22 cellular contexts compared by ENCODE assay signal in the genomic region with DNA sequence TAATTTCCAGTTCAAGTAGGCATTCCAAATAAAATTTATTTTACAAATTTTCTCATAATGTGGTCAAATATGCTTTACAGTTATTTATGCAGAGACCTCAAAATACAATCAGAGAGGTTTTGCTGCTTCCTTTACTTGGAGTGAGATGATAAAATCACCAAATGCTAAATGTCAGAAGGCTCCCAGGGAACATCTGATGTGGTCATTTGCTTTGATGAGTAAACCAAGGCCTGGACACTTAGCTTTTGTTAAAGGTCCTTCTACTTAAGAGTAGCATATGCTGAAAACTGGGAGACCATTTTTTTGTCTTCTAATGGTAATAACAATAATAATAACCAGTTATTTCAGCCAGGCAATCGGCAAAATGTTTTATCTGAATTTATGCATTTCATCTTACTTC.
DNase-seq lines count a peak whose midpoint lies in the region; ATAC-seq and TF ChIP-seq lines count a peak whose summit lies in the region.
"Had no signal": no experiment of that assay in that cellular context is flagged by ENCODE, and none has a peak within 500 bp of the region (broad histone marks: within the 10 kb centered on the region; RNA-seq: fewer than 3 reads in every experiment).

No MANE protein-coding gene starts in this region.

- H2BK15ac ChIP-seq in neuronal stem cell (ENCODE audit: low read length), result no peak overlapping the region

- no TSS peak for BruUV-seq in Calu3 (replicated peaks; lab: Mats Ljungman, UMichigan)
- no TSS peak for BruUV-seq in PC-3 (replicated peaks; lab: Mats Ljungman, UMichigan)

- H3K36me3 Mint-ChIP-seq in Calu3 (ENCODE audit: insufficient read depth, unreplicated experiment), result peaks cover 32% of the 10 kb centered on the region
- no peaks in the 10 kb centered on the region for H3K36me3 Mint-ChIP-seq in neural progenitor cell
- H3K36me3 Mint-ChIP-seq: activated naive CD8-positive, alpha-beta T cell treated with anti-CD3 and anti-CD28 coated beads, Interleukin-2, amount 10 ng/mL, durations not matched to agents 7 days and 5 days; brain; CD4-positive, CD25-positive, alpha-beta regulatory T cell; stimulated activated effector memory CD8-positive, alpha-beta T cell treated with anti-CD3 and anti-CD28 coated beads, Interleukin-12 subunit alpha, Interleukin-12 subunit beta, amount 100 ng/mL, for 72 hours had no signal

- H3K27ac Mint-ChIP-seq in Calu3 (ENCODE audit: unreplicated experiment), result peak overlapping the region; percentile 94
- no peak overlapping the region for H3K27ac Mint-ChIP-seq in neural progenitor cell
- H3K27ac Mint-ChIP-seq: activated naive CD8-positive, alpha-beta T cell treated with anti-CD3 and anti-CD28 coated beads, Interleukin-2, amount 10 ng/mL, durations not matched to agents 7 days and 5 days; CD4-positive, CD25-positive, alpha-beta regulatory T cell; endodermal cell; progenitor cell of endocrine pancreas; stimulated activated effector memory CD8-positive, alpha-beta T cell treated with anti-CD3 and anti-CD28 coated beads, Interleukin-12 subunit alpha, Interleukin-12 subunit beta, amount 100 ng/mL, for 72 hours had no signal

- peaks cover 72% of the 10 kb centered on the region for H3K4me1 ChIP-seq in PC-3 (ENCODE audit: insufficient read depth, low read length)
- H3K4me1 ChIP-seq in neuronal stem cell (ENCODE audit: control insufficient read depth in 2 of 2, insufficient read depth in 1 of 2, low read depth in 1 of 2, low read length in 2 of 2), result peaks cover 0 to 17% of the 10 kb centered on the region in 2 donors
- no peaks in the 10 kb centered on the region for H3K4me1 ChIP-seq in neural progenitor cell

- H3K4me3 Mint-ChIP-seq in Calu3 (ENCODE audit: low read depth, unreplicated experiment) (no peak overlapping the region), neural progenitor cell (no peak overlapping the region)
- H3K4me3 Mint-ChIP-seq: activated naive CD8-positive, alpha-beta T cell treated with anti-CD3 and anti-CD28 coated beads, Interleukin-2, amount 10 ng/mL, durations not matched to agents 7 days and 5 days; brain; CD4-positive, CD25-positive, alpha-beta regulatory T cell; endodermal cell; stimulated activated effector memory CD8-positive, alpha-beta T cell treated with anti-CD3 and anti-CD28 coated beads, Interleukin-12 subunit alpha, Interleukin-12 subunit beta, amount 100 ng/mL, for 72 hours had no signal

- no peaks in the 10 kb centered on the region for H4K20me1 ChIP-seq in PC-3 (ENCODE audit: low read length)
- H4K20me1 ChIP-seq in neural progenitor cell (ENCODE audit: low read depth), result no peaks in the 10 kb centered on the region

- CTCF ChIA-PET in Calu3 (lab: Charles Lee), result interaction anchor here (0.6 to 3.0 kb wide), 4 partner anchors 9 to 94 kb away, joined by 3 to 15 read pairs (median 4); no protein-coding TSS in a partner anchor
- CTCF ChIA-PET in PC-3 (lab: Charles Lee), result interaction anchor here (0.6 kb wide), 2 partner anchors 411 to 1577 kb away, joined by 3 to 4 read pairs; no protein-coding TSS in a partner anchor

- H3K4me2 ChIP-seq in PC-3 (ENCODE audit: low read length), result peak overlapping the region; percentile 80
- H3K4me2 ChIP-seq in neuronal stem cell (ENCODE audit: insufficient read depth, low read length, poor library complexity, severe bottlenecking), result no peak overlapping the region
- H3K4me2 ChIP-seq in neural progenitor cell, result no peak overlapping the region

- H3K14ac ChIP-seq in neuronal stem cell (ENCODE audit: low read length), result no peak overlapping the region

- H4K8ac ChIP-seq in neuronal stem cell (ENCODE audit: low read depth, low read length), result no peak overlapping the region

- H3K27ac ChIP-seq in PC-3 (ENCODE audit: low read length) (peak overlapping the region; percentile 99), neuronal stem cell (replicated peaks; ENCODE audit: low read length) (no peak overlapping the region), neural progenitor cell (no peak overlapping the region)
- H3K27ac ChIP-seq: coronary artery had no signal

- H2BK120ac ChIP-seq in neuronal stem cell (ENCODE audit: low read depth, low read length), result no peak overlapping the region

- H3K4me3 ChIP-seq in PC-3 (ENCODE audit: low read length), result peak overlapping the region; percentile 54
- H3K4me3 ChIP-seq in cardiac fibroblast (replicated peaks in 1 of 2; ENCODE audit: low read depth in 2 of 2, low read length in 2 of 2), result no peak overlapping the region
- H3K4me3 ChIP-seq in neuronal stem cell (ENCODE audit: low read length in 2 of 2), result no peak overlapping the region
- no peak overlapping the region for H3K4me3 ChIP-seq in neural progenitor cell
- H3K4me3 ChIP-seq: coronary artery, SJSA1 had no signal

- TF ChIP-seq CTCF in Calu3 (IDR thresholded peaks at IDR 0.05; ENCODE audit: unreplicated experiment) (no peak), PC-3 (conservative IDR thresholded peaks at IDR 0.05; ENCODE audit: low read depth, low read length) (no peak), cardiac fibroblast (IDR thresholded peaks at IDR 0.05; ENCODE audit: low read depth, low read length) (no peak), neural progenitor cell (IDR thresholded peaks at IDR 0.05) (no peak)

- H2AFZ ChIP-seq in PC-3 (ENCODE audit: low read length), result no peak overlapping the region
- H2AFZ ChIP-seq in neuronal stem cell (ENCODE audit: low read length), result no peak overlapping the region
- no peak overlapping the region for H2AFZ ChIP-seq in neural progenitor cell (replicated peaks)

- no peaks in the 10 kb centered on the region for H3K9me3 Mint-ChIP-seq in Calu3 (ENCODE audit: low read depth, unreplicated experiment)
- H3K9me3 Mint-ChIP-seq in neural progenitor cell, result no peaks in the 10 kb centered on the region
- H3K9me3 Mint-ChIP-seq: activated naive CD8-positive, alpha-beta T cell treated with anti-CD3 and anti-CD28 coated beads, Interleukin-2, amount 10 ng/mL, durations not matched to agents 7 days and 5 days; brain; endodermal cell; stimulated activated effector memory CD8-positive, alpha-beta T cell treated with anti-CD3 and anti-CD28 coated beads, Interleukin-12 subunit alpha, Interleukin-12 subunit beta, amount 100 ng/mL, for 72 hours had no signal

- H3K23ac ChIP-seq in neuronal stem cell (ENCODE audit: low read depth, low read length, poor library complexity), result no peak overlapping the region

- POLR2A ChIA-PET in PC-3 (lab: Charles Lee; ENCODE audit: unreplicated experiment), result interaction anchor here (0.6 to 1.0 kb wide), 6 partner anchors 61 to 1670 kb away, joined by 3 to 7 read pairs (median 4); no protein-coding TSS in a partner anchor

- H2AK5ac ChIP-seq in neuronal stem cell (ENCODE audit: low read depth, low read length), result no peak overlapping the region

- DNase-seq in Calu3 (no peak), PC-3 (peak; percentile 21), cardiac fibroblast (ENCODE audit: low read depth in 2 of 2) (peak; percentile 25 to 62), iris pigment epithelial cell (ENCODE audit: low read depth) (peak; percentile 53), neuronal stem cell (ENCODE audit: low spot score) (no peak), neural progenitor cell (ENCODE audit: low spot score) (no peak)
- no peak for DNase-seq in stimulated activated CD4-positive, alpha-beta T cell treated with anti-CD3 and anti-CD28 coated beads, Interleukin-2, amount 100 ng/mL, for 24 hours
- DNase-seq: activated effector memory CD4-positive, alpha-beta T cell treated with Interleukin-2 at 50 U/mL for 16 hours; activated naive CD8-positive, alpha-beta T cell treated with anti-CD3 and anti-CD28 coated beads, Interleukin-2, amount 10 ng/mL, durations not matched to agents 7 days and 5 days; CD4-positive, CD25-positive, alpha-beta regulatory T cell; DMS 273 treated with DMSO at 0.1 percent for 48 hours; endodermal cell; left ventricle myocardium superior; NCI-H2081 treated with DMSO at 0.1 percent for 48 hours; OCI-M1; T-helper 2 cell had no signal

- H3K4me1 Mint-ChIP-seq in Calu3 (ENCODE audit: low read depth, unreplicated experiment), result peaks cover 62% of the 10 kb centered on the region
- peaks cover 10% of the 10 kb centered on the region for H3K4me1 Mint-ChIP-seq in neural progenitor cell
- H3K4me1 Mint-ChIP-seq: activated naive CD8-positive, alpha-beta T cell treated with anti-CD3 and anti-CD28 coated beads, Interleukin-2, amount 10 ng/mL, durations not matched to agents 7 days and 5 days; endodermal cell; stimulated activated effector memory CD8-positive, alpha-beta T cell treated with anti-CD3 and anti-CD28 coated beads, Interleukin-12 subunit alpha, Interleukin-12 subunit beta, amount 100 ng/mL, for 72 hours had no signal

- H3K36me3 ChIP-seq in PC-3 (ENCODE audit: low read depth, low read length) (peaks cover 6% of the 10 kb centered on the region; the same call in 1 of the 2 replicates), neuronal stem cell (replicated peaks in 1 of 2; ENCODE audit: control insufficient read depth in 2 of 2, insufficient read depth in 2 of 2, low read length in 2 of 2) (no peaks in the 10 kb centered on the region), neural progenitor cell (no peaks in the 10 kb centered on the region)
- H3K36me3 ChIP-seq: SJSA1 had no signal

- H3K27me3 ChIP-seq in PC-3 (ENCODE audit: low read length) (no peaks in the 10 kb centered on the region), neuronal stem cell (ENCODE audit: control insufficient read depth in 3 of 3, insufficient read depth in 3 of 3, low read depth in 1 of 3, low read length in 3 of 3) (no peaks in the 10 kb centered on the region), neural progenitor cell (no peaks in the 10 kb centered on the region)
- H3K27me3 ChIP-seq: SJSA1 had no signal

- ATAC-seq in PC-3, result no peak
- ATAC-seq in HG03025 (IDR thresholded peaks at IDR 0.05; ENCODE audit: low FRiP score, unreplicated experiment), result no peak
- ATAC-seq: left ventricle myocardium superior; stimulated activated effector memory CD8-positive, alpha-beta T cell treated with anti-CD3 and anti-CD28 coated beads, Interleukin-12 subunit alpha, Interleukin-12 subunit beta, amount 100 ng/mL, for 72 hours had no signal

- no peak overlapping the region for H3K18ac ChIP-seq in neuronal stem cell (ENCODE audit: low read length)

- H3K9ac ChIP-seq in PC-3 (ENCODE audit: low read length) (peak overlapping the region; percentile 95), neuronal stem cell (ENCODE audit: low read depth, low read length, poor library complexity) (no peak overlapping the region), neural progenitor cell (no peak overlapping the region)

- H2BK12ac ChIP-seq in neuronal stem cell (ENCODE audit: low read length), result no peak overlapping the region

- no peaks in the 10 kb centered on the region for H3F3A ChIP-seq in PC-3 (ENCODE audit: low read length, unreplicated experiment)
- H3F3A ChIP-seq in neural progenitor cell (ENCODE audit: low read depth), result no peaks in the 10 kb centered on the region

- no peak overlapping the region for H2BK5ac ChIP-seq in neuronal stem cell (ENCODE audit: low read length)

- no peaks in the 10 kb centered on the region for H3K9me2 ChIP-seq in PC-3 (replicated peaks; ENCODE audit: low read length)

- H3K4ac ChIP-seq in neuronal stem cell (ENCODE audit: low read length), result no peak overlapping the region

- H3K79me2 ChIP-seq in PC-3 (ENCODE audit: low read length) (peaks cover 54% of the 10 kb centered on the region), neural progenitor cell (ENCODE audit: low read depth) (no peaks in the 10 kb centered on the region)

- intact Hi-C loops in Calu3 (cut with micrococcal nuclease; ENCODE audit: unreplicated experiment) (loop anchor here (2.0 to 10.0 kb wide), 4 partner anchors 95 to 961 kb away; no protein-coding TSS in a partner anchor), PC-3 (cut with micrococcal nuclease) (loop anchor here (10.0 kb wide), 1 partner anchor 221 kb away; no protein-coding TSS in a partner anchor)

- no peaks in the 10 kb centered on the region for H3K79me1 ChIP-seq in neuronal stem cell (ENCODE audit: low read depth, low read length)

- H3K27me3 Mint-ChIP-seq in Calu3 (ENCODE audit: unreplicated experiment), result no peaks in the 10 kb centered on the region
- H3K27me3 Mint-ChIP-seq in neural progenitor cell (ENCODE audit: insufficient read depth, low read depth), result peaks cover 2% of the 10 kb centered on the region
- H3K27me3 Mint-ChIP-seq: brain had no signal

- no peak overlapping the region for H4K91ac ChIP-seq in neuronal stem cell (ENCODE audit: low read depth, low read length, poor library complexity)

- H3K9me3 ChIP-seq in PC-3 (ENCODE audit: low read length) (no peaks in the 10 kb centered on the region), neuronal stem cell (replicated peaks in 1 of 2; ENCODE audit: control insufficient read depth in 2 of 2, insufficient read depth in 1 of 2, low read depth in 1 of 2, low read length in 2 of 2) (no peaks in the 10 kb centered on the region), neural progenitor cell (ENCODE audit: low read depth) (no peaks in the 10 kb centered on the region)
- H3K9me3 ChIP-seq: SJSA1 had no signal

- no CpG with 5 or more reads among the region's 1 CpG for WGBS in neuronal stem cell (ENCODE audit: extremely low coverage in 2 of 2, insufficient read length in 2 of 2, insufficient replicate concordance in 1 of 2), 2 donors

Comparison
In these comparisons a context has a peak if more than half of its experiments do, and no peak if none do; other contexts are left out.
1. DNase-seq: peak in PC-3 (single experiment), cardiac fibroblast (2 of 2) and iris pigment epithelial cell (single experiment); none in Calu3 (single experiment), neuronal stem cell (single experiment), neural progenitor cell (single experiment) and stimulated activated CD4-positive, alpha-beta T cell treated with anti-CD3 and anti-CD28 coated beads, Interleukin-2, amount 100 ng/mL, for 24 hours (0 of 2).